Comparison of ENCODE assay signal across 8 cellular contexts in the genomic region with DNA sequence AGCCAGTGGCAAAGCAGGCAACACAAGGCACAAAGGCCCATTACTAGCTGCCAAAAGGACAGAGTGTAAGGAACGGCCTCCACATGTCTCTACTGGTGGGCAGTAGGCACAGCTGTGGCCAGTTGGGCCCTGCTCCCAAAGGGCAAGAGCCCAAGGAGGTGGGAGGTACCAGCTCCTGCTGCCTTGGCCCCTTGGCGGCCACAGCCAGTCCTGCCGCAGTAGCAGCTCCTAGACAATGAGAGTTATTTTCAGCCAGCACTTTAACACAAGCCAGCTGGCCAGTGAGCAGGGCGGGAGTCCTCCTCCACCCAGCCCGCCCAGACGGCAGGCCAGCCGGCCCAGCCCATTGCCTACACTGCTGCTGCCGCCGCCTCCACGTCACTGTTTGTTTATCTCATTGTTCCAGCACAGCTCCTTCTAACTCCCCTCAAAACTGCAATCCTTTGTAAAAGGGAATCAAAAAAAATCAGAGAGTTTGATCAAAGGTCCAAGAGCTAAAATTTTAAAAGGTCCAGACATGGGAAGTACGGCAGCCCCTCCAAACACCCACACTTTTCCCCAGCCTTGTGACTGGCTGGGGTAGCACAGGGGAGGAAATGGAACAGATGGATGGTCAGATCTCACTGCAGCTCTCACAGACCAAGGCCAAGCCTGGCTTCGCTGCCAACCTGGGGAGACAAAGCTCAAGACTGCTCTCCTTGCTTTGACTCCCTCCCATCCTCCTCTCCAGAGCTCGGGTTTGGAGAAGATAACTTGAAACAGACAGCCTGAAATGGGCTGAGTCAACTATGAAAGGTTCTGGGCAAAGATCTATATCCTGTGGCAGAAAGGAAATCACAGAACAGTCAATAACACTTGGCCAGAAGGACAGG. TPM values are rescaled to one million over a fixed set of nuclear protein-coding genes. Genes with fewer than 3 reads are reported as not detected.
DNase-seq lines count a peak whose midpoint lies in the region; ATAC-seq and TF ChIP-seq lines count a peak whose summit lies in the region.

No MANE protein-coding gene starts in this region.

- dilution Hi-C loops in mammary epithelial cell (cut with HindIII; ENCODE audit: low sequenced_read_pairs) = no loop called here

- H3K79me2 ChIP-seq in GM23248 (ENCODE audit: insufficient read depth) (peaks cover 84% of the 10 kb centered on the region), mammary epithelial cell (ENCODE audit: insufficient read depth, low read length) (peaks cover 11% of the 10 kb centered on the region)

- H4K20me1 ChIP-seq in GM23248 (ENCODE audit: insufficient read depth) (no peaks in the 10 kb centered on the region), mammary epithelial cell (ENCODE audit: insufficient read depth, low read length) (no peaks in the 10 kb centered on the region)

- no peaks in the 10 kb centered on the region for H3K36me3 ChIP-seq in GM23248 (ENCODE audit: low read depth)
- no peaks in the 10 kb centered on the region for H3K36me3 ChIP-seq in mammary epithelial cell (ENCODE audit: insufficient read depth, low read length)
- no peaks in the 10 kb centered on the region for H3K36me3 ChIP-seq in iPS-15b (ENCODE audit: control insufficient read depth, insufficient read depth, low read length)

- BruUV-seq in mammary epithelial cell (replicated peaks; lab: Mats Ljungman, UMichigan) = no TSS peak

- DNase-seq in GM23248 (peak; percentile 98), NCI-H774 (lab: John Stamatoyannopoulos, UW) (peak; percentile 91), mammary epithelial cell (peak; percentile 71), putamen (ENCODE audit: low spot score) (peak; percentile 98), DMS114 treated with DMSO at 0.1 percent for 48 hours (lab: John Stamatoyannopoulos, UW; ENCODE audit: unreplicated experiment) (no peak), NOMO-1 treated with DMSO at 0.1 percent for 48 hours (lab: John Stamatoyannopoulos, UW; ENCODE audit: unreplicated experiment) (no peak)

- peaks cover 27% of the 10 kb centered on the region for H3F3A ChIP-seq in GM23248 (ENCODE audit: insufficient read depth)

- H3K4me2 ChIP-seq in GM23248 (ENCODE audit: unreplicated experiment) (peak overlapping the region; percentile 77), mammary epithelial cell (ENCODE audit: insufficient read depth, low read depth, low read length) (peak overlapping the region; percentile 42)

- intact Hi-C loops in mammary epithelial cell (cut with micrococcal nuclease) = loop anchor here (2.0 kb wide), 1 partner anchor 33 kb away; the partner anchor contains the start of gene FMNL3

- peak; percentile 2 to 16 for TF ChIP-seq CTCF in mammary epithelial cell (conservative IDR thresholded peaks at IDR 0.05 in 1 of 2, IDR thresholded peaks at IDR 0.05 in 1 of 2; ENCODE audit: extremely low read depth in 1 of 2, insufficient read depth in 1 of 2, low read depth in 1 of 2, low read length in 2 of 2)

- no peaks in the 10 kb centered on the region for H3K9me3 ChIP-seq in GM23248 (ENCODE audit: low read depth)
- H3K9me3 ChIP-seq in mammary epithelial cell (replicated peaks; ENCODE audit: insufficient read depth, low read length) = no peaks in the 10 kb centered on the region
- H3K9me3 ChIP-seq in iPS-15b (ENCODE audit: control insufficient read depth, insufficient read depth, low read length) = no peaks in the 10 kb centered on the region

- no peak for ATAC-seq in HG03571 (IDR thresholded peaks at IDR 0.05; ENCODE audit: unreplicated experiment)

- H2AFZ ChIP-seq in GM23248 (peak overlapping the region; percentile 67), mammary epithelial cell (ENCODE audit: low read depth, low read length) (peak overlapping the region; percentile 70)

- CTCF ChIA-PET in mammary epithelial cell (lab: Charles Lee; ENCODE audit: low non-redundant PET) = interaction anchor here (1.3 kb wide), 1 partner anchor 68 kb away, joined by 7 read pairs; the partner anchor contains the start of gene TMBIM6

- H3K4me3 ChIP-seq in GM23248 (peak overlapping the region; percentile 39), mammary epithelial cell (replicated peaks in 1 of 3; ENCODE audit: insufficient read depth in 1 of 3, low read depth in 2 of 3, low read length in 3 of 3) (no peak overlapping the region), iPS-15b (ENCODE audit: low read depth, low read length) (no peak overlapping the region)

- H3K27ac ChIP-seq in GM23248 = peak overlapping the region; percentile 97
- H3K27ac ChIP-seq in mammary epithelial cell (ENCODE audit: insufficient read depth, low read depth, low read length) = peak overlapping the region; percentile 17

- in situ Hi-C loops in GM23248 (cut with MboI) (no loop called here), mammary epithelial cell (cut with MboI; ENCODE audit: low sequenced_read_pairs in 2 of 2) (no loop called here)

- H3K9ac ChIP-seq in GM23248 = peak overlapping the region; percentile 83
- no peak overlapping the region for H3K9ac ChIP-seq in mammary epithelial cell (ENCODE audit: insufficient read depth, low read length)
- peak overlapping the region; percentile 48 for H3K9ac ChIP-seq in iPS-15b (ENCODE audit: low read depth, low read length)

- H3K4me1 ChIP-seq in GM23248 (ENCODE audit: insufficient read depth) = peaks cover 32% of the 10 kb centered on the region
- peaks cover 21% of the 10 kb centered on the region for H3K4me1 ChIP-seq in mammary epithelial cell (ENCODE audit: insufficient read depth, low read length)
- peaks cover 11% of the 10 kb centered on the region for H3K4me1 ChIP-seq in iPS-15b (ENCODE audit: control insufficient read depth, insufficient read depth, low read length)

- no peaks in the 10 kb centered on the region for H3K27me3 ChIP-seq in GM23248 (replicated peaks; ENCODE audit: insufficient read depth)
- no peaks in the 10 kb centered on the region for H3K27me3 ChIP-seq in mammary epithelial cell (ENCODE audit: insufficient read depth, low read length)
- H3K27me3 ChIP-seq in iPS-15b (ENCODE audit: control insufficient read depth, insufficient read depth, low read length) = no peaks in the 10 kb centered on the region

- H3K9me2 ChIP-seq in GM23248 (ENCODE audit: insufficient read depth) = no peaks in the 10 kb centered on the region

- 0 to 1% methylated on average over 13 of the region's 13 CpGs for WGBS in GM23248 (ENCODE audit: low coverage in 1 of 2, low lambda C conversion rate in 2 of 2, missing lambda C conversion rate in 2 of 2), 2 experiments
- WGBS in mammary epithelial cell (ENCODE audit: low coverage, missing lambda C conversion rate) = 4% methylated on average over 9 of the region's 13 CpGs

RNA-seq across cellular contexts. Expression of gene FMNL3, which starts 33.5 kb away (rescaled TPM):
- total RNA-seq in GM23248 (2014; rRNA removed; shearing (Covaris generic)) = 24.0 and 32.9 TPM in 2 replicates
- 7.9 and 9.3 TPM in 2 replicates for polyA plus RNA-seq in GM23248 (2016; fragmentation: Nextera tagmentation; extraction: Ambion mirVana)
- 10 to 100 TPM; 17.6 to 32.0 TPM for total RNA-seq in mammary epithelial cell
- 10.7 TPM for polyA plus RNA-seq in mammary epithelial cell
- 24.7 TPM for polyA minus RNA-seq in mammary epithelial cell

RNA-seq across cellular contexts. Expression of gene PRPF40B, which starts 50.3 kb away (rescaled TPM):
- 9.9 and 10.2 TPM in 2 replicates for total RNA-seq in GM23248 (2014; rRNA removed; shearing (Covaris generic))
- polyA plus RNA-seq in GM23248 (2016; fragmentation: Nextera tagmentation; extraction: Ambion mirVana) (11.6 and 12.6 TPM in 2 replicates), mammary epithelial cell (14.4 TPM)
- total RNA-seq in mammary epithelial cell = 10 to 100 TPM in 1 of 2 donors, 1 to 10 TPM in 1; 8.0 to 34.4 TPM
- polyA minus RNA-seq in mammary epithelial cell = 21.9 TPM

Comparison
In these comparisons a context has a peak if more than half of its experiments do, and no peak if none do; other contexts are left out.
1. DNase-seq: peak in GM23248 (single experiment), NCI-H774 (single experiment), mammary epithelial cell (single experiment) and putamen (single experiment); none in DMS114 treated with DMSO at 0.1 percent for 48 hours (single experiment) and NOMO-1 treated with DMSO at 0.1 percent for 48 hours (single experiment).